ENCODE assay signal across 14 cellular contexts in genomic region chr17:39792523-39793221, GRCh38. TPM values are rescaled to one million over a fixed set of nuclear protein-coding genes. Genes with fewer than 3 reads are reported as not detected.
DNase-seq lines count a peak whose midpoint lies in the region; ATAC-seq and TF ChIP-seq lines count a peak whose summit lies in the region.
"Had no signal": no experiment of that assay in that cellular context is flagged by ENCODE, and none has a peak within 500 bp of the region (broad histone marks: within the 10 kb centered on the region; RNA-seq: fewer than 3 reads in every experiment).

No MANE protein-coding gene starts in this region.

- peak overlapping the region; percentile 20 for H3K4me3 Mint-ChIP-seq in activated CD4-positive, alpha-beta T cell treated with anti-CD3 and anti-CD28 coated beads for 36 hours
- peak overlapping the region; percentile 63 to 92 (median 80) for H3K4me3 Mint-ChIP-seq in IgD-negative memory B cell
- H3K4me3 Mint-ChIP-seq in activated T-helper 17 cell treated with anti-CD3 and anti-CD28 coated beads, Interleukin-2, amount 50 U/mL, for 72 hours, result peak overlapping the region; percentile 76
- peak overlapping the region; percentile 85 for H3K4me3 Mint-ChIP-seq in natural killer cell treated with Interleukin-12 subunit alpha and Interleukin-12 subunit beta and Interleukin-15 and Interleukin-18, amount 100 ng/mL, for 72 hours
- H3K4me3 Mint-ChIP-seq in endothelial cell (ENCODE audit: unreplicated experiment), result no peak overlapping the region

- intact Hi-C loops in activated CD4-positive, alpha-beta T cell treated with anti-CD3 and anti-CD28 coated beads for 36 hours (cut with DNase I, micrococcal nuclease), result loop anchor here in 1 of 2 experiments (1.0 to 5.0 kb wide), 3 partner anchors 26 to 75 kb away; no protein-coding TSS in a partner anchor

- POLR2A ChIA-PET in activated CD4-positive, alpha-beta T cell treated with anti-CD3 and anti-CD28 coated beads for 36 hours (lab: Charles Lee), result interaction anchor here (0.6 to 2.4 kb wide), 9 partner anchors 11 to 62 kb away, joined by 3 to 17 read pairs (median 3); partner anchors contain the start of gene MIEN1

- TF ChIP-seq CTCF in endothelial cell (IDR thresholded peaks at IDR 0.05; ENCODE audit: unreplicated experiment), result no peak

- peaks cover 48% of the 10 kb centered on the region for H3K36me3 Mint-ChIP-seq in activated CD4-positive, alpha-beta T cell treated with anti-CD3 and anti-CD28 coated beads for 36 hours (ENCODE audit: low read depth)
- H3K36me3 Mint-ChIP-seq in IgD-negative memory B cell (peaks cover 12% of the 10 kb centered on the region), endothelial cell (ENCODE audit: low read depth, unreplicated experiment) (no peaks in the 10 kb centered on the region)
- H3K36me3 Mint-ChIP-seq in activated T-helper 17 cell treated with anti-CD3 and anti-CD28 coated beads, Interleukin-2, amount 50 U/mL, for 72 hours (ENCODE audit: low read depth), result peaks cover 61% of the 10 kb centered on the region
- peaks cover 41% of the 10 kb centered on the region for H3K36me3 Mint-ChIP-seq in natural killer cell treated with Interleukin-12 subunit alpha and Interleukin-12 subunit beta and Interleukin-15 and Interleukin-18, amount 100 ng/mL, for 72 hours

- peak; percentile 47 for ATAC-seq in activated CD4-positive, alpha-beta T cell treated with anti-CD3 and anti-CD28 coated beads for 36 hours
- ATAC-seq in activated T-helper 17 cell treated with anti-CD3 and anti-CD28 coated beads, Interleukin-2, amount 50 U/mL, for 72 hours (replicated peaks), result peak; percentile 63
- ATAC-seq in natural killer cell treated with Interleukin-12 subunit alpha and Interleukin-12 subunit beta and Interleukin-15 and Interleukin-18, amount 100 ng/mL, for 72 hours, result no peak

- no peak for DNase-seq in activated CD4-positive, alpha-beta T cell treated with anti-CD3 and anti-CD28 coated beads for 36 hours
- no peak for DNase-seq in activated CD4-positive, alpha-beta T cell treated with anti-CD3 and anti-CD28 coated beads for 1 hour
- no peak for DNase-seq in natural killer cell treated with Interleukin-12 subunit alpha and Interleukin-12 subunit beta and Interleukin-15 and Interleukin-18, amount 100 ng/mL, for 72 hours (ENCODE audit: low spot score)
- DNase-seq in SHP77 (lab: John Stamatoyannopoulos, UW) (no peak), endothelial cell (ENCODE audit: low spot score) (no peak), NCI-H748 (lab: John Stamatoyannopoulos, UW; ENCODE audit: unreplicated experiment) (no peak)
- DNase-seq: Caco-2, GF-D8, NCI-H2029, NCI-H82, thyroid gland had no signal

- peak overlapping the region; percentile 84 for H3K27ac Mint-ChIP-seq in activated CD4-positive, alpha-beta T cell treated with anti-CD3 and anti-CD28 coated beads for 36 hours
- H3K27ac Mint-ChIP-seq in IgD-negative memory B cell, result peak overlapping the region; percentile 79 to 98 (median 85)
- peak overlapping the region; percentile 67 for H3K27ac Mint-ChIP-seq in activated T-helper 17 cell treated with anti-CD3 and anti-CD28 coated beads, Interleukin-2, amount 50 U/mL, for 72 hours
- peak overlapping the region; percentile 81 to 88 for H3K27ac Mint-ChIP-seq in natural killer cell treated with Interleukin-12 subunit alpha and Interleukin-12 subunit beta and Interleukin-15 and Interleukin-18, amount 100 ng/mL, for 72 hours
- H3K27ac Mint-ChIP-seq in endothelial cell (ENCODE audit: unreplicated experiment), result no peak overlapping the region

- CTCF ChIA-PET in activated CD4-positive, alpha-beta T cell treated with anti-CD3 and anti-CD28 coated beads for 36 hours (lab: Charles Lee), result interaction anchor here (0.5 to 1.8 kb wide), 17 partner anchors 9 to 341 kb away, joined by 3 to 7 read pairs (median 5); partner anchors contain the start of genes IKZF3 and MED1

- H3K4me1 Mint-ChIP-seq in activated CD4-positive, alpha-beta T cell treated with anti-CD3 and anti-CD28 coated beads for 36 hours, result peaks cover 65% of the 10 kb centered on the region
- H3K4me1 Mint-ChIP-seq in IgD-negative memory B cell (peaks cover 43 to 54% (median 48%) of the 10 kb centered on the region in 3 donors), endothelial cell (ENCODE audit: unreplicated experiment) (no peaks in the 10 kb centered on the region)
- peaks cover 52% of the 10 kb centered on the region for H3K4me1 Mint-ChIP-seq in activated T-helper 17 cell treated with anti-CD3 and anti-CD28 coated beads, Interleukin-2, amount 50 U/mL, for 72 hours
- peaks cover 47 to 54% of the 10 kb centered on the region in 2 donors for H3K4me1 Mint-ChIP-seq in natural killer cell treated with Interleukin-12 subunit alpha and Interleukin-12 subunit beta and Interleukin-15 and Interleukin-18, amount 100 ng/mL, for 72 hours (ENCODE audit: low read depth in 2 of 2)

- no peaks in the 10 kb centered on the region for H3K9me3 Mint-ChIP-seq in activated CD4-positive, alpha-beta T cell treated with anti-CD3 and anti-CD28 coated beads for 36 hours (ENCODE audit: low read depth)
- H3K9me3 Mint-ChIP-seq in IgD-negative memory B cell (no peaks in the 10 kb centered on the region), endothelial cell (ENCODE audit: unreplicated experiment) (no peaks in the 10 kb centered on the region)
- no peaks in the 10 kb centered on the region for H3K9me3 Mint-ChIP-seq in activated T-helper 17 cell treated with anti-CD3 and anti-CD28 coated beads, Interleukin-2, amount 50 U/mL, for 72 hours
- H3K9me3 Mint-ChIP-seq in natural killer cell treated with Interleukin-12 subunit alpha and Interleukin-12 subunit beta and Interleukin-15 and Interleukin-18, amount 100 ng/mL, for 72 hours, result no peaks in the 10 kb centered on the region

- no peaks in the 10 kb centered on the region for H3K27me3 Mint-ChIP-seq in activated CD4-positive, alpha-beta T cell treated with anti-CD3 and anti-CD28 coated beads for 36 hours
- H3K27me3 Mint-ChIP-seq in IgD-negative memory B cell (no peaks in the 10 kb centered on the region), endothelial cell (ENCODE audit: unreplicated experiment) (no peaks in the 10 kb centered on the region)
- no peaks in the 10 kb centered on the region for H3K27me3 Mint-ChIP-seq in activated T-helper 17 cell treated with anti-CD3 and anti-CD28 coated beads, Interleukin-2, amount 50 U/mL, for 72 hours
- no peaks in the 10 kb centered on the region for H3K27me3 Mint-ChIP-seq in natural killer cell treated with Interleukin-12 subunit alpha and Interleukin-12 subunit beta and Interleukin-15 and Interleukin-18, amount 100 ng/mL, for 72 hours

RNA-seq across cellular contexts. Expression of gene GRB7, which starts 54.9 kb away (rescaled TPM):
- total RNA-seq in activated CD4-positive, alpha-beta T cell treated with anti-CD3 and anti-CD28 coated beads for 36 hours, result 1 to 10 TPM; 2.0 to 3.3 TPM
- polyA plus RNA-seq in IgD-negative memory B cell, result not detected
- total RNA-seq in activated T-helper 17 cell treated with anti-CD3 and anti-CD28 coated beads, Interleukin-2, amount 50 U/mL, for 72 hours, result under 1 TPM in 1 of 2 donors, not detected in 1; 0.40 TPM
- total RNA-seq in natural killer cell treated with Interleukin-12 subunit alpha and Interleukin-12 subunit beta and Interleukin-15 and Interleukin-18, amount 100 ng/mL, for 72 hours, result under 1 TPM in 1 of 2 donors, not detected in 1; 0.36 TPM
- total RNA-seq in endothelial cell (ENCODE audit: unreplicated experiment), result 1.3 TPM
- total RNA-seq: activated CD8-positive, alpha-beta memory T cell treated with anti-CD3 and anti-CD28 coated beads for 36 hours had no signal

Comparison
In these comparisons a context has a peak if more than half of its experiments do, and no peak if none do; other contexts are left out.
1. ATAC-seq: peak in activated CD4-positive, alpha-beta T cell treated with anti-CD3 and anti-CD28 coated beads for 36 hours (single experiment) and activated T-helper 17 cell treated with anti-CD3 and anti-CD28 coated beads, Interleukin-2, amount 50 U/mL, for 72 hours (single experiment); none in natural killer cell treated with Interleukin-12 subunit alpha and Interleukin-12 subunit beta and Interleukin-15 and Interleukin-18, amount 100 ng/mL, for 72 hours (0 of 2).